Comparison of ENCODE assay signal across 11 cellular contexts in genomic region chr14:73143003-73143402, GRCh38. TPM values are rescaled to one million over a fixed set of nuclear protein-coding genes. Genes with fewer than 3 reads are reported as not detected.
DNase-seq lines count a peak whose midpoint lies in the region; ATAC-seq and TF ChIP-seq lines count a peak whose summit lies in the region.
"Had no signal": no experiment of that assay in that cellular context is flagged by ENCODE, and none has a peak within 500 bp of the region (broad histone marks: within the 10 kb centered on the region; RNA-seq: fewer than 3 reads in every experiment).

No MANE protein-coding gene starts in this region.

- no peaks in the 10 kb centered on the region for H3K27me3 Mint-ChIP-seq in H9 (ENCODE audit: low read depth)
- no peaks in the 10 kb centered on the region for H3K27me3 Mint-ChIP-seq in activated naive CD8-positive, alpha-beta T cell treated with anti-CD3 and anti-CD28 coated beads for 36 hours

- H4K5ac ChIP-seq in H9 (ENCODE audit: insufficient read length, low read depth, low read length), result no peak overlapping the region

- H2BK20ac ChIP-seq in H9 (ENCODE audit: low read depth, low read length, poor library complexity, severe bottlenecking), result no peak overlapping the region

- no peak overlapping the region for H4K91ac ChIP-seq in H9 (ENCODE audit: insufficient read length, low read depth, low read length)

- peak overlapping the region; percentile 4 to 91 (median 6); a peak in 5 of 7 replicates for H3K27ac Mint-ChIP-seq in H9
- peak overlapping the region; percentile 6 for H3K27ac Mint-ChIP-seq in activated naive CD8-positive, alpha-beta T cell treated with anti-CD3 and anti-CD28 coated beads for 36 hours

- no peak overlapping the region for H2BK12ac ChIP-seq in H9 (ENCODE audit: insufficient read length, low read depth, low read length)

- no peaks in the 10 kb centered on the region for H4K20me1 ChIP-seq in H9 (ENCODE audit: control insufficient read depth, insufficient read depth, insufficient read length)

- TF ChIP-seq CTCF in H9 (conservative IDR thresholded peaks at IDR 0.05), result no peak
- TF ChIP-seq CTCF in prostate gland (IDR thresholded peaks at IDR 0.05), result no peak

- no peak overlapping the region for H3K56ac ChIP-seq in H9 (ENCODE audit: insufficient read length, low read depth, low read length)

- H3K4me3 ChIP-seq in prostate gland, result no peak overlapping the region
- H3K4me3 ChIP-seq: lung had no signal

- ATAC-seq in GM19395 (IDR thresholded peaks at IDR 0.05; ENCODE audit: unreplicated experiment) (no peak), GM18909 (IDR thresholded peaks at IDR 0.05; ENCODE audit: poor library complexity, unreplicated experiment) (no peak)

- no peak overlapping the region for H3K27ac ChIP-seq in H9 (ENCODE audit: insufficient read length, low read depth, low read length)
- peak overlapping the region; percentile 97 for H3K27ac ChIP-seq in layer of hippocampus (ENCODE audit: low read depth, low read length)
- H3K27ac ChIP-seq in prostate gland, result peak overlapping the region; percentile 24 to 50

- H3K23ac ChIP-seq in H9 (ENCODE audit: insufficient read length, low read depth, low read length), result no peak overlapping the region

- peaks cover 3 to 7% (median 6%) of the 10 kb centered on the region in 3 experiments; a peak in 5 of 7 replicates for H3K36me3 Mint-ChIP-seq in H9 (ENCODE audit: insufficient read depth in 1 of 3, low read depth in 3 of 3)
- peaks cover 3% of the 10 kb centered on the region for H3K36me3 Mint-ChIP-seq in activated naive CD8-positive, alpha-beta T cell treated with anti-CD3 and anti-CD28 coated beads for 36 hours

- H2AK5ac ChIP-seq in H9 (ENCODE audit: insufficient read length, low read length), result no peak overlapping the region

- H3K4me3 Mint-ChIP-seq in H9, result no peak overlapping the region
- H3K4me3 Mint-ChIP-seq in activated naive CD8-positive, alpha-beta T cell treated with anti-CD3 and anti-CD28 coated beads for 36 hours, result no peak overlapping the region

- H3T11ph ChIP-seq in H9 (ENCODE audit: low read length), result no peak overlapping the region

- no peaks in the 10 kb centered on the region for H3K27me3 ChIP-seq in H9 (ENCODE audit: insufficient read depth, low read length)
- no peaks in the 10 kb centered on the region for H3K27me3 ChIP-seq in layer of hippocampus (ENCODE audit: control insufficient read depth, insufficient read depth, low read length)
- no peaks in the 10 kb centered on the region for H3K27me3 ChIP-seq in prostate gland (replicated peaks; ENCODE audit: insufficient read depth)

- no peaks in the 10 kb centered on the region for H3K9me3 ChIP-seq in H9 (ENCODE audit: control insufficient read depth, low read depth, low read length)
- H3K9me3 ChIP-seq in prostate gland, result no peaks in the 10 kb centered on the region

- H3K4me1 ChIP-seq in H9 (ENCODE audit: insufficient read depth, low read length) (no peaks in the 10 kb centered on the region), prostate gland (replicated peaks) (peaks cover 2% of the 10 kb centered on the region)

- H3K14ac ChIP-seq in H9 (ENCODE audit: insufficient read depth, low read length), result no peak overlapping the region

- H3K9me3 Mint-ChIP-seq in H9, result no peaks in the 10 kb centered on the region
- no peaks in the 10 kb centered on the region for H3K9me3 Mint-ChIP-seq in activated naive CD8-positive, alpha-beta T cell treated with anti-CD3 and anti-CD28 coated beads for 36 hours

- H3K36me3 ChIP-seq in prostate gland, result no peaks in the 10 kb centered on the region

- no peak overlapping the region for H3K18ac ChIP-seq in H9 (ENCODE audit: insufficient read length, low read depth, low read length)

- H4K8ac ChIP-seq in H9 (replicated peaks; ENCODE audit: insufficient read length, low read depth, low read length), result no peak overlapping the region

- H3K79me1 ChIP-seq in H9 (ENCODE audit: insufficient read depth, low read depth, low read length, poor library complexity, severe bottlenecking), result peaks cover 4% of the 10 kb centered on the region

- no peak overlapping the region for H2BK15ac ChIP-seq in H9 (ENCODE audit: low read depth, low read length)

- peaks cover 11 to 19% of the 10 kb centered on the region in 2 experiments for H3K4me1 Mint-ChIP-seq in H9
- peaks cover 26% of the 10 kb centered on the region for H3K4me1 Mint-ChIP-seq in activated naive CD8-positive, alpha-beta T cell treated with anti-CD3 and anti-CD28 coated beads for 36 hours

- H2BK120ac ChIP-seq in H9 (ENCODE audit: low read depth, low read length, poor library complexity, severe bottlenecking), result no peak overlapping the region

- no peaks in the 10 kb centered on the region; the same call in 1 of the 2 replicates for H3K79me2 ChIP-seq in H9 (ENCODE audit: insufficient read depth, low read length)

- intact Hi-C loops in prostate gland (cut with DNase I), result no loop called here

- no peak overlapping the region for H3K4me2 ChIP-seq in H9 (ENCODE audit: insufficient read depth, insufficient read length, low read length)

- no peak overlapping the region for H2AFZ ChIP-seq in H9 (ENCODE audit: low read length)

- H3K4ac ChIP-seq in H9 (ENCODE audit: low read depth, low read length), result no peak overlapping the region

- no peak overlapping the region for H2BK5ac ChIP-seq in H9 (ENCODE audit: insufficient read length, low read length)

- DNase-seq in H9 (no peak), prostate gland (ENCODE audit: low spot score) (no peak), COR-L47 (lab: John Stamatoyannopoulos, UW) (no peak)
- DNase-seq in activated naive CD8-positive, alpha-beta T cell treated with anti-CD3 and anti-CD28 coated beads for 36 hours, result no peak
- DNase-seq: activated gamma-delta T cell treated with Interleukin-2 at 50 U/mL for 16 hours, cortex of kidney, NCI-H2171 treated with DMSO at 0.1 percent for 48 hours had no signal

- WGBS in H9 (ENCODE audit: extremely low coverage, insufficient read length, low lambda C conversion rate), result no CpG with 5 or more reads among the region's 5 CpGs
- 42% methylated on average over 5 of the region's 5 CpGs for WGBS in prostate gland

- no peaks in the 10 kb centered on the region for H3K23me2 ChIP-seq in H9 (ENCODE audit: insufficient read length, low read depth, low read length, poor library complexity, severe bottlenecking)

- H3K9ac ChIP-seq in H9 (ENCODE audit: extremely low read depth, insufficient read length, low read length), result no peak overlapping the region

- no peak for TF ChIP-seq POLR2A in prostate gland (IDR thresholded peaks at IDR 0.05)

RNA-seq across cellular contexts. Expression of gene PSEN1, which starts 6.7 kb away (rescaled TPM):
- total RNA-seq in H9 (2021) (49.9 TPM in 2 replicates), prostate gland (10 to 100 TPM; 46.3 to 61.9 TPM)
- total RNA-seq in activated naive CD8-positive, alpha-beta T cell treated with anti-CD3 and anti-CD28 coated beads for 36 hours, result 10 to 100 TPM; 23.5 to 23.7 TPM
